Comparison of ENCODE assay signal across 8 cellular contexts in genomic region chr16:85819245-85819644, GRCh38. TPM values are rescaled to one million over a fixed set of nuclear protein-coding genes. Genes with fewer than 3 reads are reported as not detected.
A peak's percentile ranks its signal among the peaks of the same experiment; 100 is the strongest.
DNase-seq lines count a peak whose midpoint lies in the region; ATAC-seq and TF ChIP-seq lines count a peak whose summit lies in the region.

No MANE protein-coding gene starts in this region.

- no peaks in the 10 kb centered on the region for H3K9me3 Mint-ChIP-seq in T-helper 2 cell treated with Interferon-gamma antibody and Interleukin-4, amounts not matched to agents 5 μg/mL and 100 μg/mL, for 36 hours

- intact Hi-C loops in left ventricle myocardium superior (cut with micrococcal nuclease) (no loop called here), sciatic nerve (cut with DNase I) (loop anchor here (5.0 kb wide), 1 partner anchor 698 kb away; no protein-coding TSS in a partner anchor)

- no peak overlapping the region for H3K4me3 ChIP-seq in NB4 (ENCODE audit: low read depth, low read length)

- H3K4me3 Mint-ChIP-seq in T-helper 2 cell treated with Interferon-gamma antibody and Interleukin-4, amounts not matched to agents 5 μg/mL and 100 μg/mL, for 36 hours: no peak overlapping the region

- no peaks in the 10 kb centered on the region for H3K4me1 Mint-ChIP-seq in T-helper 2 cell treated with Interferon-gamma antibody and Interleukin-4, amounts not matched to agents 5 μg/mL and 100 μg/mL, for 36 hours (ENCODE audit: low read depth)

- H3K36me3 Mint-ChIP-seq in T-helper 2 cell treated with Interferon-gamma antibody and Interleukin-4, amounts not matched to agents 5 μg/mL and 100 μg/mL, for 36 hours (ENCODE audit: low read depth): no peaks in the 10 kb centered on the region

- DNase-seq in NB4 (ENCODE audit: low read depth) (peak; percentile 93), amniotic epithelial cell (ENCODE audit: low read depth) (peak; percentile 67), left ventricle myocardium superior (peak; percentile 85), sciatic nerve (ENCODE audit: low spot score) (peak; percentile 91)
- DNase-seq in T-helper 2 cell treated with Interferon-gamma antibody and Interleukin-4, amounts not matched to agents 5 μg/mL and 100 μg/mL, for 36 hours (ENCODE audit: low spot score): peak; percentile 75

- H3K27me3 Mint-ChIP-seq in T-helper 2 cell treated with Interferon-gamma antibody and Interleukin-4, amounts not matched to agents 5 μg/mL and 100 μg/mL, for 36 hours (ENCODE audit: low read depth): peaks cover 3% of the 10 kb centered on the region

- ATAC-seq in left ventricle myocardium superior (peak; percentile 71), sciatic nerve (peak; percentile 45), HG03135 (IDR thresholded peaks at IDR 0.05; ENCODE audit: unreplicated experiment) (no peak), HG03280 (IDR thresholded peaks at IDR 0.05; ENCODE audit: unreplicated experiment) (no peak)

- no peak for TF ChIP-seq POLR2A in NB4 (IDR thresholded peaks at IDR 0.05; ENCODE audit: extremely low read depth, insufficient read length)

- TF ChIP-seq CTCF in GM12872 (IDR thresholded peaks at IDR 0.05; ENCODE audit: insufficient read depth, low read depth, low read length) (peak; percentile 92), NB4 (IDR thresholded peaks at IDR 0.05; ENCODE audit: low read depth, low read length) (peak; percentile 94)

- H3K27ac Mint-ChIP-seq in T-helper 2 cell treated with Interferon-gamma antibody and Interleukin-4, amounts not matched to agents 5 μg/mL and 100 μg/mL, for 36 hours: no peak overlapping the region

RNA-seq across cellular contexts. Expression of gene COX4I1, which starts 19.8 kb away (rescaled TPM):
- total RNA-seq in left ventricle myocardium superior (2,116 TPM), sciatic nerve (277 TPM)

RNA-seq across cellular contexts. Expression of gene EMC8, which starts 19.9 kb away (rescaled TPM):
- total RNA-seq in left ventricle myocardium superior (25.4 TPM), sciatic nerve (29.2 TPM)

Comparison
In these comparisons a context has a peak if more than half of its experiments do, and no peak if none do; other contexts are left out.
1. ATAC-seq: peak in left ventricle myocardium superior (single experiment) and sciatic nerve (single experiment); none in HG03135 (single experiment) and HG03280 (single experiment).
2. Peak in every context shown above with its lines, with median percentiles within 50 percentile points of each other: DNase-seq.